Comparison of ENCODE assay signal across 21 cellular contexts in genomic region chr3:179513867-179514266, GRCh38.
"Had no signal": no experiment of that assay in that cellular context is flagged by ENCODE, and none has a peak within 500 bp of the region (broad histone marks: within the 10 kb centered on the region; RNA-seq: fewer than 3 reads in every experiment).

No MANE protein-coding gene starts in this region.

- H3K27ac ChIP-seq: body of pancreas, esophagus squamous epithelium, lower lobe of right lung, neutrophil, parathyroid adenoma, right lobe of liver, stomach, vagina had no signal

- ATAC-seq: activated CD4-positive, alpha-beta T cell treated with anti-CD3 and anti-CD28 coated beads for 36 hours; body of pancreas; lower lobe of right lung; natural killer cell treated with Interleukin-12 subunit alpha and Interleukin-12 subunit beta and Interleukin-15 and Interleukin-18, amount 100 ng/mL, for 72 hours; right lobe of liver; stimulated activated effector memory CD8-positive, alpha-beta T cell treated with anti-CD3 and anti-CD28 coated beads, Interleukin-12 subunit alpha, Interleukin-12 subunit beta, amount 100 ng/mL, for 72 hours; WTC11 had no signal

- H3K79me2 ChIP-seq: parathyroid adenoma had no signal

- H3K36me3 ChIP-seq: esophagus squamous epithelium, lower lobe of right lung, neutrophil, right lobe of liver, stomach, vagina had no signal

- H3K4me1 ChIP-seq: body of pancreas, lower lobe of right lung, parathyroid adenoma, right lobe of liver, stomach, vagina had no signal

- H2AFZ ChIP-seq: parathyroid adenoma had no signal

- H3K4me2 ChIP-seq: smooth muscle cell had no signal

- H3K27me3 ChIP-seq: body of pancreas, esophagus squamous epithelium, neutrophil, right lobe of liver, stomach, vagina had no signal

- H3K9ac ChIP-seq: parathyroid adenoma had no signal

- H3K9me3 ChIP-seq: body of pancreas, esophagus squamous epithelium, lower lobe of right lung, neutrophil, right lobe of liver, vagina had no signal

- H3K4me3 ChIP-seq: body of pancreas, esophagus squamous epithelium, lower lobe of right lung, right lobe of liver, smooth muscle cell, stomach, vagina had no signal

- DNase-seq: activated CD4-positive, alpha-beta T cell treated with anti-CD3 and anti-CD28 coated beads for 36 hours; activated CD4-positive, alpha-beta T cell treated with anti-CD3 and anti-CD28 coated beads, Interleukin-2, amount 50 U/mL, for 48 hours; activated gamma-delta T cell treated with Interleukin-2 at 50 U/mL for 16 hours; amygdala; body of pancreas; effector CD8-positive, alpha-beta T cell; esophagus squamous epithelium; hippocampal formation; islet precursor cell; lower lobe of right lung; right lobe of liver; stimulated activated CD4-positive, alpha-beta T cell treated with anti-CD3 and anti-CD28 coated beads, Interleukin-4, amount 100 ng/mL, for 1 hour; stomach; trophoblast cell had no signal
